In the genomic region with DNA sequence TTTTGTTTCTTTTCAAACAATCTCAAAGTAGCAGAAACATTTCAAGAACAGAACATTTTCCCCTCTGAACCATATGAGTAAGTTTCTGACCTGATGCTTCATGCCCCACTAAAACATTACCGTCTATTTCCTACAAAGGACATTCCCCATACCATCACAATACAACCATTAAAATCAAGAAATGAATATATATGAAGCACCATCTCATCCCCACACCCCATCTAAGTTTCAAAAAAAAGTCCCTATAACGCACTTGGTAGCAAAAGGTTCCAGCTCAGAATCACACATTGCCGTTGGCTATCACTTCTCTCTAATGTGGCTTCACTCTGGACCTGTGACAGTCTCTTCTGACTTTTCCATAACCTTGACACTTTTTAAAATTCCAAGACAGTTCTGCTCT, we compare ENCODE assay signal across 15 cellular contexts. TPM values are rescaled to one million over a fixed set of nuclear protein-coding genes. Genes with fewer than 3 reads are reported as not detected.
DNase-seq lines count a peak whose midpoint lies in the region; ATAC-seq, FAIRE-seq and TF ChIP-seq lines count a peak whose summit lies in the region.
"Had no signal": no experiment of that assay in that cellular context is flagged by ENCODE, and none has a peak within 500 bp of the region (broad histone marks: within the 10 kb centered on the region; RNA-seq: fewer than 3 reads in every experiment).

No MANE protein-coding gene starts in this region.

- peaks cover 96 to 98% of the 10 kb centered on the region in 2 experiments for H3K4me1 ChIP-seq in neutrophil (ENCODE audit: control insufficient read depth in 1 of 2, insufficient read depth in 1 of 2, low read depth in 1 of 2, low read length in 1 of 2)

- H3K9me3 ChIP-seq in neutrophil: no peaks in the 10 kb centered on the region
- H3K9me3 ChIP-seq: thoracic aorta had no signal

- H3K27me3 Mint-ChIP-seq in activated CD4-positive, alpha-beta T cell treated with anti-CD3 and anti-CD28 coated beads for 36 hours: no peaks in the 10 kb centered on the region
- H3K27me3 Mint-ChIP-seq in T-helper 1 cell treated with Interleukin-12 subunit alpha and Interleukin-12 subunit beta and Interleukin-4 antibody, amounts not matched to agents 30 μg/mL and 1 μg/mL, for 36 hours (ENCODE audit: low read depth): no peaks in the 10 kb centered on the region

- POLR2A ChIA-PET in activated CD4-positive, alpha-beta T cell treated with anti-CD3 and anti-CD28 coated beads for 36 hours (lab: Charles Lee): no interaction called here

- FAIRE-seq in HTR-8/SVneo (lab: Jason Lieb, UNC): no peak

- peaks cover 11% of the 10 kb centered on the region for H3K36me3 Mint-ChIP-seq in activated CD4-positive, alpha-beta T cell treated with anti-CD3 and anti-CD28 coated beads for 36 hours (ENCODE audit: low read depth)
- H3K36me3 Mint-ChIP-seq in T-helper 1 cell treated with Interleukin-12 subunit alpha and Interleukin-12 subunit beta and Interleukin-4 antibody, amounts not matched to agents 30 μg/mL and 1 μg/mL, for 36 hours (ENCODE audit: low read depth): peaks cover 32% of the 10 kb centered on the region

- peak overlapping the region; percentile 92 for H3K27ac ChIP-seq in neutrophil
- H3K27ac ChIP-seq: thoracic aorta had no signal

- CTCF ChIA-PET in activated CD4-positive, alpha-beta T cell treated with anti-CD3 and anti-CD28 coated beads for 36 hours (lab: Charles Lee): interaction anchor here (0.9 kb wide), 1 partner anchor 10 kb away, joined by 4 read pairs; no protein-coding TSS in a partner anchor

- H3K36me3 ChIP-seq in neutrophil: no peaks in the 10 kb centered on the region
- H3K36me3 ChIP-seq: thoracic aorta had no signal

- no peak for TF ChIP-seq CTCF in neutrophil (IDR thresholded peaks at IDR 0.05)

- peak overlapping the region; percentile 85 for H3K27ac Mint-ChIP-seq in activated CD4-positive, alpha-beta T cell treated with anti-CD3 and anti-CD28 coated beads for 36 hours
- peak overlapping the region; percentile 45 for H3K27ac Mint-ChIP-seq in T-helper 1 cell treated with Interleukin-12 subunit alpha and Interleukin-12 subunit beta and Interleukin-4 antibody, amounts not matched to agents 30 μg/mL and 1 μg/mL, for 36 hours
- H3K27ac Mint-ChIP-seq: GM23338 had no signal

- intact Hi-C loops in activated CD4-positive, alpha-beta T cell treated with anti-CD3 and anti-CD28 coated beads for 36 hours (cut with DNase I, micrococcal nuclease): no loop called here
- intact Hi-C loops in Right ventricle myocardium superior (cut with DNase I): no loop called here

- H3K9me3 Mint-ChIP-seq in activated CD4-positive, alpha-beta T cell treated with anti-CD3 and anti-CD28 coated beads for 36 hours (ENCODE audit: low read depth): no peaks in the 10 kb centered on the region
- H3K9me3 Mint-ChIP-seq in T-helper 1 cell treated with Interleukin-12 subunit alpha and Interleukin-12 subunit beta and Interleukin-4 antibody, amounts not matched to agents 30 μg/mL and 1 μg/mL, for 36 hours: no peaks in the 10 kb centered on the region
- H3K9me3 Mint-ChIP-seq: GM23338 had no signal

- peak; percentile 21 for DNase-seq in activated CD4-positive, alpha-beta T cell treated with anti-CD3 and anti-CD28 coated beads for 36 hours
- DNase-seq in activated CD4-positive, alpha-beta T cell treated with anti-CD3 and anti-CD28 coated beads, Interleukin-2, amount 50 U/mL, for 4 hours: no peak
- DNase-seq in HTR-8/SVneo (ENCODE audit: insufficient read length, low spot score): no peak
- DNase-seq in Right ventricle myocardium superior: no peak
- no peak for DNase-seq in NCI-H2171 treated with DMSO at 0.1 percent for 48 hours (lab: John Stamatoyannopoulos, UW)
- DNase-seq: activated CD4-positive, alpha-beta T cell treated with anti-CD3 and anti-CD28 coated beads, Interleukin-2, amount 50 U/mL, for 1 hour; NCI-H2227 treated with DMSO at 0.1 percent for 48 hours; PC-3 had no signal

- H3K27me3 ChIP-seq in neutrophil: no peaks in the 10 kb centered on the region

- peak; percentile 90 for ATAC-seq in activated CD4-positive, alpha-beta T cell treated with anti-CD3 and anti-CD28 coated beads for 36 hours
- ATAC-seq in HG02623 (IDR thresholded peaks at IDR 0.05; ENCODE audit: unreplicated experiment) (peak; percentile 51), Right ventricle myocardium superior (ENCODE audit: poor library complexity) (no peak)
- ATAC-seq: esophagus mucosa, GM23338, PC-3 had no signal

- H3K4me1 Mint-ChIP-seq in activated CD4-positive, alpha-beta T cell treated with anti-CD3 and anti-CD28 coated beads for 36 hours: peaks cover 80% of the 10 kb centered on the region
- H3K4me1 Mint-ChIP-seq in T-helper 1 cell treated with Interleukin-12 subunit alpha and Interleukin-12 subunit beta and Interleukin-4 antibody, amounts not matched to agents 30 μg/mL and 1 μg/mL, for 36 hours (ENCODE audit: low read depth): peaks cover 53% of the 10 kb centered on the region

- peak overlapping the region; percentile 41 for H3K4me3 Mint-ChIP-seq in activated CD4-positive, alpha-beta T cell treated with anti-CD3 and anti-CD28 coated beads for 36 hours
- peak overlapping the region; percentile 22 for H3K4me3 Mint-ChIP-seq in T-helper 1 cell treated with Interleukin-12 subunit alpha and Interleukin-12 subunit beta and Interleukin-4 antibody, amounts not matched to agents 30 μg/mL and 1 μg/mL, for 36 hours
- H3K4me3 Mint-ChIP-seq: GM23338 had no signal

- no peak overlapping the region for H3K4me3 ChIP-seq in neutrophil (ENCODE audit: low read depth in 1 of 2, low read length in 1 of 2)
- H3K4me3 ChIP-seq: GM23338, thoracic aorta had no signal

RNA-seq across cellular contexts. Expression of gene EMB, which starts 6.0 kb away (rescaled TPM):
- 10 to 100 TPM; 37.4 to 53.0 TPM for total RNA-seq in activated CD4-positive, alpha-beta T cell treated with anti-CD3 and anti-CD28 coated beads for 36 hours
- total RNA-seq in Right ventricle myocardium superior: 15.9 TPM
- total RNA-seq: A172 had no signal
